8 cellular contexts compared by ENCODE assay signal in the genomic region with DNA sequence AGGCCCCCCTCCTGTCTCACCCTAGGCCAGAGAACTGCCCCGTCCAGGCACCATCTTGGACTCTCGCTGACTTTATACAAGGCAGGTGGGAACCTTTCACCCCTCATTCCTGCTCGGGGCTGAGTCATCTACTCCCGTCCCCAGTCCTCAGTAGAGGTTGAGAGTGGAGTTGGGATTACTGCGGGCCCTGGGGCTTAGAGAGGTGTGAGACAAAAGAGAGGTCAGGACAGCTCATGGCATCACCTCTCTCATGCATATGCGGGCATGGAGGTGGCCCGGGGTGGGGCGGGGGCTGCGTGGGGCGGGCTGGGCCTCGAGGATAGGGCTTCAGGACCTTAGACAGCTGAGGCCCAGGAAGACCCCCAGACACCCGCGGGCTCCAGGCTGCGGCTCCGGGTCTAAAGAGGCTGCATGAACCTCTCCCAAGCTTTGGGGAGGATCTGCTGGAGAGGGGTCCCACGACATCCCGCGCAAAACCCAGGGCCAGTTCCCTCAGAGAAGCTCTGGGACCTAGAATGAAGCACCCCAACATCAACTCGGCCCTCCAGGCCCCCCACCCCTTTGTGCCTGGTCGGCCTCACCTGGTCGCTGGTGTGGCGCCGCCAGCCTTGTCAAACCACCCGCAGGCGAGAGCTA. TPM values are rescaled to one million over a fixed set of nuclear protein-coding genes. Genes with fewer than 3 reads are reported as not detected.
DNase-seq lines count a peak whose midpoint lies in the region; ATAC-seq and TF ChIP-seq lines count a peak whose summit lies in the region.

No MANE protein-coding gene starts in this region.

- H3K9me3 Mint-ChIP-seq in CD14-positive monocyte (peaks cover 0 to 1% (median 0%) of the 10 kb centered on the region in 7 donors), neural crest cell (no peaks in the 10 kb centered on the region)
- H3K9me3 Mint-ChIP-seq in effector memory CD8-positive, alpha-beta T cell, result no peaks in the 10 kb centered on the region

- H3K4me1 Mint-ChIP-seq in CD14-positive monocyte, result peaks cover 57% of the 10 kb centered on the region
- peaks cover 20 to 24% of the 10 kb centered on the region in 2 donors for H3K4me1 Mint-ChIP-seq in effector memory CD8-positive, alpha-beta T cell (ENCODE audit: low read depth in 2 of 2)
- H3K4me1 Mint-ChIP-seq in neural crest cell, result peaks cover 21% of the 10 kb centered on the region

- H3K36me3 Mint-ChIP-seq in CD14-positive monocyte (peaks cover 15 to 17% of the 10 kb centered on the region in 2 donors), neural crest cell (ENCODE audit: low read depth) (no peaks in the 10 kb centered on the region)
- peaks cover 15% of the 10 kb centered on the region for H3K36me3 Mint-ChIP-seq in effector memory CD8-positive, alpha-beta T cell (ENCODE audit: insufficient read depth)

- peak overlapping the region; percentile 98 to 99 for H3K4me3 Mint-ChIP-seq in CD14-positive monocyte
- peak overlapping the region; percentile 83 to 89 for H3K4me3 Mint-ChIP-seq in effector memory CD8-positive, alpha-beta T cell
- H3K4me3 Mint-ChIP-seq in neural crest cell, result peak overlapping the region; percentile 78

- H3K27ac Mint-ChIP-seq in CD14-positive monocyte, result peak overlapping the region in 4 of 7 donors; percentile 30 to 100 (median 100)
- peak overlapping the region; percentile 93 to 99 for H3K27ac Mint-ChIP-seq in effector memory CD8-positive, alpha-beta T cell
- no peak overlapping the region for H3K27ac Mint-ChIP-seq in neural crest cell (ENCODE audit: unreplicated experiment)

- H3K27me3 Mint-ChIP-seq in CD14-positive monocyte (ENCODE audit: low read depth in 3 of 3) (peaks cover 2 to 10% (median 6%) of the 10 kb centered on the region in 3 donors), neural crest cell (ENCODE audit: low read depth) (peaks cover 77% of the 10 kb centered on the region)
- H3K27me3 Mint-ChIP-seq in effector memory CD8-positive, alpha-beta T cell, result peaks cover 0 to 11% of the 10 kb centered on the region in 2 donors

- DNase-seq in CD14-positive monocyte (ENCODE audit: low spot score) (no peak), M059J (ENCODE audit: low read depth) (peak; percentile 70), neural crest cell (ENCODE audit: low read depth, low spot score) (no peak), NCI-H1092 treated with DMSO at 0.1 percent for 48 hours (lab: John Stamatoyannopoulos, UW) (no peak), A172 (ENCODE audit: low spot score) (no peak)
- no peak for DNase-seq in effector memory CD8-positive, alpha-beta T cell

- intact Hi-C loops in CD14-positive monocyte (cut with micrococcal nuclease), result no loop called here

- ATAC-seq in effector memory CD8-positive, alpha-beta T cell (replicated peaks), result no peak
- ATAC-seq in HG03095 (IDR thresholded peaks at IDR 0.05; ENCODE audit: unreplicated experiment) (no peak), HG02938 (IDR thresholded peaks at IDR 0.05; ENCODE audit: unreplicated experiment) (no peak)

- TF ChIP-seq CTCF in CD14-positive monocyte (IDR thresholded peaks at IDR 0.05) (no peak), neural crest cell (conservative IDR thresholded peaks at IDR 0.05) (no peak)

RNA-seq across cellular contexts. Expression of gene PDZD7, which starts 0.3 kb away (rescaled TPM):
- polyA plus RNA-seq in CD14-positive monocyte, result not detected
- total RNA-seq in M059J (2014; rRNA removed; shearing (Covaris generic)), result 0.27 and 1.6 TPM in 2 replicates
- total RNA-seq in neural crest cell, result 0.50 and 0.68 TPM in 2 replicates
- total RNA-seq in A172 (2014; rRNA removed; shearing (Covaris generic)), result 2.2 and 5.0 TPM in 2 replicates

RNA-seq across cellular contexts. Expression of gene SFXN3, which starts 0.4 kb away (rescaled TPM):
- polyA plus RNA-seq in CD14-positive monocyte, result 10 to 100 TPM; 21.3 to 24.2 TPM
- 38.7 and 58.0 TPM in 2 replicates for total RNA-seq in M059J (2014; rRNA removed; shearing (Covaris generic))
- 1.9 and 2.1 TPM in 2 replicates for total RNA-seq in neural crest cell
- 78.0 and 80.5 TPM in 2 replicates for total RNA-seq in A172 (2014; rRNA removed; shearing (Covaris generic))

RNA-seq across cellular contexts. Expression of gene LZTS2, which starts 31.0 kb away (rescaled TPM):
- 1 to 10 TPM; 2.8 to 3.3 TPM for polyA plus RNA-seq in CD14-positive monocyte
- 25.8 and 61.5 TPM in 2 replicates for total RNA-seq in M059J (2014; rRNA removed; shearing (Covaris generic))
- total RNA-seq in neural crest cell, result 70.8 and 71.0 TPM in 2 replicates
- 66.5 and 76.9 TPM in 2 replicates for total RNA-seq in A172 (2014; rRNA removed; shearing (Covaris generic))

RNA-seq across cellular contexts. Expression of gene KAZALD1, which starts 31.2 kb away (rescaled TPM):
- polyA plus RNA-seq in CD14-positive monocyte, result under 1 TPM; 0.15 to 0.53 TPM
- total RNA-seq in M059J (2014; rRNA removed; shearing (Covaris generic)), result 6.7 and 12.5 TPM in 2 replicates
- 1.4 and 2.9 TPM in 2 replicates for total RNA-seq in neural crest cell
- 19.3 and 25.0 TPM in 2 replicates for total RNA-seq in A172 (2014; rRNA removed; shearing (Covaris generic))

RNA-seq across cellular contexts. Expression of gene TWNK, which starts 43.3 kb away (rescaled TPM):
- under 1 TPM; 0.31 to 0.69 TPM for polyA plus RNA-seq in CD14-positive monocyte
- total RNA-seq in M059J (2014; rRNA removed; shearing (Covaris generic)), result 5.4 and 9.6 TPM in 2 replicates
- 14.3 and 14.6 TPM in 2 replicates for total RNA-seq in neural crest cell
- 6.4 and 25.1 TPM in 2 replicates for total RNA-seq in A172 (2014; rRNA removed; shearing (Covaris generic))

Comparison
In these comparisons a context has a peak if more than half of its experiments do, and no peak if none do; other contexts are left out.
1. RNA of gene SFXN3, which starts 0.4 kb away (total RNA-seq): 78.0 to 80.5 TPM in A172 and 38.7 to 58.0 TPM in M059J; 1.9 to 2.1 TPM in neural crest cell; every median in the first group is over 10 times any median in the second.
2. Peak in every context shown above with its lines, with median percentiles within 50 percentile points of each other: H3K4me3 Mint-ChIP-seq.